32 cellular contexts compared by ENCODE assay signal in genomic region chr16:56554441-56554840, GRCh38. TPM values are rescaled to one million over a fixed set of nuclear protein-coding genes. Genes with fewer than 3 reads are reported as not detected.
DNase-seq lines count a peak whose midpoint lies in the region; ATAC-seq, FAIRE-seq and TF ChIP-seq lines count a peak whose summit lies in the region.
"Had no signal": no experiment of that assay in that cellular context is flagged by ENCODE, and none has a peak within 500 bp of the region (broad histone marks: within the 10 kb centered on the region; RNA-seq: fewer than 3 reads in every experiment).

No MANE protein-coding gene starts in this region.

- TF ChIP-seq EP300 in K562 (IDR thresholded peaks at IDR 0.05; ENCODE audit: low read length), result no peak

- no peak overlapping the region for H3K9ac ChIP-seq in K562 (ENCODE audit: insufficient read depth in 1 of 2, low read depth in 2 of 2, low read length in 2 of 2)
- H3K9ac ChIP-seq: BLaER1 had no signal

- no peak overlapping the region for H2AFZ ChIP-seq in K562 (ENCODE audit: low read depth, low read length)

- TF ChIP-seq POLR2A in K562 (conservative IDR thresholded peaks at IDR 0.05), result no peak

- 3% methylated on average over 10 of the region's 10 CpGs for WGBS in K562 (ENCODE audit: insufficient coverage, low coverage, missing lambda C conversion rate)

- H3K36me3 ChIP-seq in K562 (ENCODE audit: control insufficient read depth, insufficient read depth, low read length) (no peaks in the 10 kb centered on the region), upper lobe of right lung (no peaks in the 10 kb centered on the region)
- H3K36me3 ChIP-seq: BE2C, BLaER1 had no signal

- no peak for ATAC-seq in K562
- no peak for ATAC-seq in upper lobe of right lung
- ATAC-seq: GM12878 had no signal

- H3K4me1 ChIP-seq in K562 (replicated peaks in 1 of 2; ENCODE audit: control insufficient read depth in 2 of 2, insufficient read depth in 2 of 2, low read length in 2 of 2), result no peaks in the 10 kb centered on the region
- H3K4me1 ChIP-seq in upper lobe of right lung, result peaks cover 6% of the 10 kb centered on the region
- H3K4me1 ChIP-seq: BE2C had no signal

- H3K27me3 ChIP-seq in K562 (ENCODE audit: control insufficient read depth in 2 of 2, insufficient read depth in 2 of 2, low read length in 2 of 2) (peaks cover 36 to 55% of the 10 kb centered on the region in 2 experiments; a peak in 4 of 5 replicates), upper lobe of right lung (peaks cover 5% of the 10 kb centered on the region)
- H3K27me3 ChIP-seq: BLaER1 had no signal

- no peak for FAIRE-seq in K562 (lab: Jason Lieb, UNC)
- no peak for FAIRE-seq in urothelium cell line (lab: Jason Lieb, UNC)
- FAIRE-seq: A204.1, GM12878, GM12892, GM18507 had no signal

- H3K79me2 ChIP-seq in K562 (ENCODE audit: control insufficient read depth, insufficient read depth, low read length), result no peaks in the 10 kb centered on the region

- intact Hi-C loops in K562 (cut with micrococcal nuclease), result no loop called here
- intact Hi-C loops in upper lobe of right lung (cut with DNase I), result no loop called here

- H3K27ac ChIP-seq in VCaP (peak overlapping the region; percentile 97), K562 (ENCODE audit: extremely low read depth, low read depth, low read length) (no peak overlapping the region), upper lobe of right lung (no peak overlapping the region)
- H3K27ac ChIP-seq: BLaER1 had no signal

- CTCF ChIA-PET in K562 (lab: Yijun Ruan, JAX; ENCODE audit: low intra/inter-chr PET ratio), result no interaction called here

- H4K20me1 ChIP-seq in K562 (replicated peaks; ENCODE audit: control insufficient read depth, insufficient read depth, low read length), result no peaks in the 10 kb centered on the region
- H4K20me1 ChIP-seq: BLaER1 had no signal

- no peak overlapping the region for H3K4me3 ChIP-seq in K562
- no peak overlapping the region for H3K4me3 ChIP-seq in upper lobe of right lung
- H3K4me3 ChIP-seq: BLaER1, GM12878 had no signal

- H3K4me2 ChIP-seq in K562 (ENCODE audit: insufficient read depth, low read length), result no peak overlapping the region
- H3K4me2 ChIP-seq: BLaER1 had no signal

- H3K9me3 ChIP-seq in K562 (replicated peaks; ENCODE audit: control insufficient read depth, insufficient read depth, low read depth, low read length), result no peaks in the 10 kb centered on the region
- H3K9me3 ChIP-seq in upper lobe of right lung, result no peaks in the 10 kb centered on the region
- H3K9me3 ChIP-seq: BE2C, BLaER1 had no signal

- no peaks in the 10 kb centered on the region for H3K9me1 ChIP-seq in K562 (ENCODE audit: control insufficient read depth, insufficient read depth, low read length)

- in situ Hi-C loops in K562 (cut with MboI), result no loop called here

- BruUV-seq in K562 (replicated peaks; lab: Mats Ljungman, UMichigan), result no TSS peak

- no peak for DNase-seq in K562 (ENCODE audit: extremely low read depth in 1 of 4, low spot score in 3 of 4)
- peak; percentile 59 for DNase-seq in mesenteric fat pad (ENCODE audit: low spot score)
- peak; percentile 55 for DNase-seq in upper lobe of right lung
- no peak for DNase-seq in T-helper 2 cell
- no peak for DNase-seq in NCI-H510A (lab: John Stamatoyannopoulos, UW)
- DNase-seq in urothelium cell line (ENCODE audit: low spot score), result no peak
- DNase-seq: 8988T; ACHN; BE2C; C1 segment of cervical spinal cord; CD4-positive, alpha-beta memory T cell; CD4-positive, CD25-positive, alpha-beta regulatory T cell; CD8-positive, alpha-beta memory T cell; COR-L47; DMS 273 treated with DMSO at 0.1 percent for 48 hours; DMS153; DMS53; DMS79; DND-41; EL; GDM1 had no signal

- TF ChIP-seq CTCF in VCaP (conservative IDR thresholded peaks at IDR 0.05) (no peak), K562 (IDR thresholded peaks at IDR 0.05 in 2 of 3, conservative IDR thresholded peaks at IDR 0.05 in 1 of 3; ENCODE audit: insufficient read depth in 2 of 3, low read depth in 1 of 3, low read length in 3 of 3) (no peak), upper lobe of right lung (IDR thresholded peaks at IDR 0.05) (no peak)

- TF ChIP-seq RAD21 in K562 (CRISPR knock-in tag; conservative IDR thresholded peaks at IDR 0.05 in 1 of 2, IDR thresholded peaks at IDR 0.05 in 1 of 2), result no peak

- POLR2A ChIA-PET in K562 (lab: Yijun Ruan, JAX), result no interaction called here

RNA-seq across cellular contexts. Expression of gene MT4, which starts 10.4 kb away (rescaled TPM):
- total RNA-seq in K562 (2011; cell fraction: chromatin; rRNA removed; ENCODE audit: low replicate concordance), result not detected in 2 replicates
- not detected in 2 replicates for total RNA-seq in K562 (2011; cell fraction: nucleolus; rRNA removed)
- total RNA-seq in K562 (2011; cell fraction: nucleoplasm; rRNA removed), result not detected in 2 replicates
- total RNA-seq in K562 (2014; rRNA removed) (not detected in 2 replicates), K562 (2014; rRNA removed; fragmentation: Illumina TruSeq; extraction: Trizol) (not detected in 2 replicates), K562 (2015; rRNA removed; fragmentation: Illumina TruSeq; extraction: Trizol) (not detected in 2 replicates), K562 (2021) (not detected in 2 replicates), mesenteric fat pad (not detected), upper lobe of right lung (not detected)
- polyA plus RNA-seq in K562 (2011; rRNA removed) (not detected in 2 replicates), K562 (2014; fragmentation: Illumina TruSeq; extraction: Trizol) (not detected in 2 replicates), K562 (2014; fragmentation: Nextera tagmentation; extraction: Ambion mirVana) (not detected), K562 (2014; rRNA removed) (not detected in 2 replicates)
- not detected in 2 replicates for polyA plus RNA-seq in K562 (2011; cell fraction: cytosol; rRNA removed)
- not detected in 2 replicates for polyA plus RNA-seq in K562 (2011; cell fraction: nucleus; rRNA removed)
- 1.7 TPM in 1 of 2 replicates, not detected in the other for polyA plus RNA-seq in K562 (2012)
- not detected in 2 replicates for polyA minus RNA-seq in K562 (2011; rRNA and poly(A)+ RNA removed)
- not detected in 2 replicates for polyA minus RNA-seq in K562 (2011; cell fraction: cytosol; rRNA and poly(A)+ RNA removed)
- not detected in 2 replicates for polyA minus RNA-seq in K562 (2011; cell fraction: nucleus; rRNA and poly(A)+ RNA removed)
- total RNA-seq: A673; CD4-positive, alpha-beta memory T cell; CD4-positive, CD25-positive, alpha-beta regulatory T cell; CD8-positive, alpha-beta memory T cell; Daoy; G401; GM12878 had no signal
- polyA plus RNA-seq: AG04450; CD14-positive monocyte; CD4-positive, alpha-beta memory T cell; CD4-positive, CD25-positive, alpha-beta regulatory T cell; CD8-positive, alpha-beta memory T cell; GM12878 had no signal

RNA-seq across cellular contexts. Expression of gene BBS2, which starts 34.6 kb away (rescaled TPM):
- total RNA-seq in K562 (2011; cell fraction: chromatin; rRNA removed; ENCODE audit: low replicate concordance), result 12.0 and 37.2 TPM in 2 replicates
- total RNA-seq in K562 (2011; cell fraction: nucleolus; rRNA removed), result 6.0 and 12.2 TPM in 2 replicates
- total RNA-seq in K562 (2011; cell fraction: nucleoplasm; rRNA removed), result 9.2 and 12.9 TPM in 2 replicates
- total RNA-seq in K562 (2014; rRNA removed) (7.6 and 7.9 TPM in 2 replicates), K562 (2014; rRNA removed; fragmentation: Illumina TruSeq; extraction: Trizol) (10.6 and 12.2 TPM in 2 replicates), K562 (2015; rRNA removed; fragmentation: Illumina TruSeq; extraction: Trizol) (10.9 and 12.3 TPM in 2 replicates), K562 (2021) (6.8 and 7.2 TPM in 2 replicates), mesenteric fat pad (24.9 TPM), upper lobe of right lung (29.5 TPM)
- polyA plus RNA-seq in K562 (2011; rRNA removed) (22.7 and 29.1 TPM in 2 replicates), K562 (2014; fragmentation: Illumina TruSeq; extraction: Trizol) (7.4 and 10.2 TPM in 2 replicates), K562 (2014; fragmentation: Nextera tagmentation; extraction: Ambion mirVana) (1 to 10 TPM; 4.2 to 4.4 TPM), K562 (2014; rRNA removed) (13.3 and 15.4 TPM in 2 replicates)
- polyA plus RNA-seq in K562 (2011; cell fraction: cytosol; rRNA removed), result 7.8 and 14.4 TPM in 2 replicates
- 36.2 and 69.5 TPM in 2 replicates for polyA plus RNA-seq in K562 (2011; cell fraction: nucleus; rRNA removed)
- 8.7 and 16.2 TPM in 2 replicates for polyA plus RNA-seq in K562 (2012)
- 13.0 and 17.0 TPM in 2 replicates for polyA minus RNA-seq in K562 (2011; rRNA and poly(A)+ RNA removed)
- 6.9 and 8.6 TPM in 2 replicates for polyA minus RNA-seq in K562 (2011; cell fraction: cytosol; rRNA and poly(A)+ RNA removed)
- polyA minus RNA-seq in K562 (2011; cell fraction: nucleus; rRNA and poly(A)+ RNA removed), result 7.1 and 24.4 TPM in 2 replicates

RNA-seq across cellular contexts. Expression of gene MT3, which starts 34.9 kb away (rescaled TPM):
- total RNA-seq in K562 (2011; cell fraction: chromatin; rRNA removed; ENCODE audit: low replicate concordance), result not detected in 2 replicates
- not detected in 2 replicates for total RNA-seq in K562 (2011; cell fraction: nucleolus; rRNA removed)
- not detected in 2 replicates for total RNA-seq in K562 (2011; cell fraction: nucleoplasm; rRNA removed)
- not detected in 2 replicates for total RNA-seq in K562 (2014; rRNA removed)
- total RNA-seq in K562 (2014; rRNA removed; fragmentation: Illumina TruSeq; extraction: Trizol), result not detected in 2 replicates
- total RNA-seq in K562 (2015; rRNA removed; fragmentation: Illumina TruSeq; extraction: Trizol), result not detected in 2 replicates
- total RNA-seq in K562 (2021), result not detected in 2 replicates
- not detected in 2 replicates for polyA plus RNA-seq in K562 (2011; rRNA removed)
- polyA plus RNA-seq in K562 (2011; cell fraction: cytosol; rRNA removed), result not detected in 2 replicates
- polyA plus RNA-seq in K562 (2011; cell fraction: nucleus; rRNA removed), result not detected in 2 replicates
- not detected in 2 replicates for polyA plus RNA-seq in K562 (2012)
- polyA plus RNA-seq in K562 (2014; fragmentation: Illumina TruSeq; extraction: Trizol), result not detected in 2 replicates
- polyA plus RNA-seq in K562 (2014; fragmentation: Nextera tagmentation; extraction: Ambion mirVana), result not detected
- polyA plus RNA-seq in K562 (2014; rRNA removed), result not detected in 2 replicates
- polyA minus RNA-seq in K562 (2011; rRNA and poly(A)+ RNA removed), result not detected in 2 replicates
- polyA minus RNA-seq in K562 (2011; cell fraction: cytosol; rRNA and poly(A)+ RNA removed), result not detected in 2 replicates
- polyA minus RNA-seq in K562 (2011; cell fraction: nucleus; rRNA and poly(A)+ RNA removed), result not detected in 2 replicates
- total RNA-seq in mesenteric fat pad, result not detected
- total RNA-seq in upper lobe of right lung, result not detected
- total RNA-seq: A673; CD4-positive, alpha-beta memory T cell; CD4-positive, CD25-positive, alpha-beta regulatory T cell; Daoy; G401; GM12878 had no signal
- polyA plus RNA-seq: AG04450, CD14-positive monocyte had no signal

RNA-seq across cellular contexts. Expression of gene MT2A, which starts 53.9 kb away (rescaled TPM):
- 2.9 and 6.0 TPM in 2 replicates for total RNA-seq in K562 (2011; cell fraction: chromatin; rRNA removed; ENCODE audit: low replicate concordance)
- 4.5 and 5.5 TPM in 2 replicates for total RNA-seq in K562 (2011; cell fraction: nucleolus; rRNA removed)
- 10.5 and 11.7 TPM in 2 replicates for total RNA-seq in K562 (2011; cell fraction: nucleoplasm; rRNA removed)
- total RNA-seq in K562 (2014; rRNA removed) (7.3 and 11.7 TPM in 2 replicates), K562 (2014; rRNA removed; fragmentation: Illumina TruSeq; extraction: Trizol) (1.9 and 2.0 TPM in 2 replicates), K562 (2015; rRNA removed; fragmentation: Illumina TruSeq; extraction: Trizol) (4.7 and 8.5 TPM in 2 replicates), K562 (2021) (11.9 and 14.4 TPM in 2 replicates), mesenteric fat pad (2,392 TPM), upper lobe of right lung (349 TPM)
- polyA plus RNA-seq in K562 (2011; rRNA removed) (7.0 and 30.7 TPM in 2 replicates), K562 (2014; fragmentation: Illumina TruSeq; extraction: Trizol) (3.6 and 5.9 TPM in 2 replicates), K562 (2014; fragmentation: Nextera tagmentation; extraction: Ambion mirVana) (10 to 100 TPM; 13.3 to 16.9 TPM), K562 (2014; rRNA removed) (10.0 and 12.0 TPM in 2 replicates)
- polyA plus RNA-seq in K562 (2011; cell fraction: cytosol; rRNA removed), result 23.6 and 39.9 TPM in 2 replicates
- polyA plus RNA-seq in K562 (2011; cell fraction: nucleus; rRNA removed), result 12.3 and 26.2 TPM in 2 replicates
- 35.6 and 55.2 TPM in 2 replicates for polyA plus RNA-seq in K562 (2012)
- polyA minus RNA-seq in K562 (2011; rRNA and poly(A)+ RNA removed), result 2.3 and 3.7 TPM in 2 replicates
- 25.7 and 72.6 TPM in 2 replicates for polyA minus RNA-seq in K562 (2011; cell fraction: cytosol; rRNA and poly(A)+ RNA removed)
- 3.9 and 11.7 TPM in 2 replicates for polyA minus RNA-seq in K562 (2011; cell fraction: nucleus; rRNA and poly(A)+ RNA removed)
- total RNA-seq: G401 had no signal

Comparison
In these comparisons a context has a peak if more than half of its experiments do, and no peak if none do; other contexts are left out.
1. DNase-seq: peak in mesenteric fat pad (single experiment) and upper lobe of right lung (single experiment); none in K562 (0 of 4), T-helper 2 cell (0 of 5), NCI-H510A (single experiment) and urothelium cell line (single experiment).